ENCODE assay signal across 8 cellular contexts in genomic region chr12:123633379-123634141, GRCh38. TPM values are rescaled to one million over a fixed set of nuclear protein-coding genes. Genes with fewer than 3 reads are reported as not detected.
DNase-seq lines count a peak whose midpoint lies in the region; ATAC-seq and TF ChIP-seq lines count a peak whose summit lies in the region.

EIF2B1 (minus strand) TSS chr12:123633686; CDS start chr12:123633557, 129 bp downstream.
GTF2H3 (plus strand) TSS chr12:123633829; CDS start chr12:123633860, 31 bp downstream.

- H3K36me3 ChIP-seq in osteoblast (ENCODE audit: insufficient read depth, low read length) (peaks cover 26% of the 10 kb centered on the region), thoracic aorta (peaks cover 29% of the 10 kb centered on the region)

- H3K27me3 Mint-ChIP-seq in activated naive CD8-positive, alpha-beta T cell, result no peaks in the 10 kb centered on the region

- H3K4me3 ChIP-seq in osteoblast (ENCODE audit: insufficient read depth, low read length) (peak within 1 kb of the TSS; percentile 98), thoracic aorta (peak within 1 kb of the TSS; percentile 78)

- no peaks in the 10 kb centered on the region for H4K20me1 ChIP-seq in osteoblast (ENCODE audit: insufficient read depth, low read length)

- CTCF ChIA-PET in GM10248 (lab: Yijun Ruan, JAX), result interaction anchor here (0.8 to 1.2 kb wide), 3 partner anchors 11 to 81 kb away, joined by 3 read pairs; no protein-coding TSS in a partner anchor

- H3K9me3 ChIP-seq in osteoblast (ENCODE audit: low read depth, low read length), result no peaks in the 10 kb centered on the region
- no peaks in the 10 kb centered on the region for H3K9me3 ChIP-seq in thoracic aorta

- H3K27me3 ChIP-seq in osteoblast (ENCODE audit: insufficient read depth, low read length), result no peaks in the 10 kb centered on the region
- no peaks in the 10 kb centered on the region for H3K27me3 ChIP-seq in thoracic aorta (replicated peaks; ENCODE audit: insufficient read depth)

- TF ChIP-seq CTCF in GM10248 (IDR thresholded peaks at IDR 0.05; ENCODE audit: control extremely low read depth, extremely low read depth, low read depth, missing control alignments) (no peak), osteoblast (IDR thresholded peaks at IDR 0.05; ENCODE audit: extremely low read depth, low read depth, low read length) (no peak), thoracic aorta (IDR thresholded peaks at IDR 0.05) (no peak)

- DNase-seq in GM10248 (ENCODE audit: extremely low spot score) (peak; percentile 99), NCI-H1105 (lab: John Stamatoyannopoulos, UW) (peak; percentile 96), SKM-1 treated with dmso at 0.1 percent for 144 hours (lab: John Stamatoyannopoulos, UW; ENCODE audit: unreplicated experiment) (peak; percentile 69), glomerular visceral epithelial cell (ENCODE audit: extremely low spot score) (peak; percentile 95), osteoblast (ENCODE audit: insufficient read length, low spot score, missing footprints) (peak; percentile 99), thoracic aorta (ENCODE audit: low spot score) (peak; percentile 89)

- ATAC-seq in HG02623 (IDR thresholded peaks at IDR 0.05; ENCODE audit: unreplicated experiment), result peak; percentile 92
- peak; percentile 93 for ATAC-seq in thoracic aorta (ENCODE audit: insufficient number of reproducible peaks, low FRiP score, low read depth)

- H3K36me3 Mint-ChIP-seq in activated naive CD8-positive, alpha-beta T cell, result peaks cover 5% of the 10 kb centered on the region

- peak within 1 kb of the TSS; percentile 98 for H3K4me3 Mint-ChIP-seq in activated naive CD8-positive, alpha-beta T cell

- peaks cover 15% of the 10 kb centered on the region for H3K4me1 ChIP-seq in osteoblast (ENCODE audit: insufficient read depth, low read length)
- H3K4me1 ChIP-seq in thoracic aorta (ENCODE audit: control insufficient read depth in 1 of 2, low read depth in 2 of 2), result peaks cover 9 to 26% of the 10 kb centered on the region in 2 donors

- peak within 1 kb of the TSS; percentile 99 for H2AFZ ChIP-seq in osteoblast (ENCODE audit: low read length)

- peaks cover 35% of the 10 kb centered on the region for H3K4me1 Mint-ChIP-seq in activated naive CD8-positive, alpha-beta T cell (ENCODE audit: low read depth)

- peak within 1 kb of the TSS; percentile 97 for H3K27ac Mint-ChIP-seq in activated naive CD8-positive, alpha-beta T cell

- H3K79me2 ChIP-seq in osteoblast (ENCODE audit: insufficient read depth, low read length), result peaks cover 53% of the 10 kb centered on the region

- peak within 1 kb of the TSS; percentile 95 for H3K27ac ChIP-seq in osteoblast (ENCODE audit: low read depth, low read length)
- H3K27ac ChIP-seq in thoracic aorta, result peak within 1 kb of the TSS; percentile 62 to 86

- no peaks in the 10 kb centered on the region for H3K9me3 Mint-ChIP-seq in activated naive CD8-positive, alpha-beta T cell (ENCODE audit: low read depth)

- POLR2A ChIA-PET in GM10248 (lab: Yijun Ruan, JAX), result no interaction called here

- peak within 1 kb of the TSS; percentile 98 for H3K4me2 ChIP-seq in osteoblast (ENCODE audit: insufficient read depth, low read length)

RNA-seq across cellular contexts. Expression of gene EIF2B1, which starts in this region (rescaled TPM):
- total RNA-seq in osteoblast, result 32.4 and 32.6 TPM in 2 replicates
- total RNA-seq in thoracic aorta, result 100 to 1,000 TPM; 154 to 177 TPM

RNA-seq across cellular contexts. Expression of gene GTF2H3, which starts in this region (rescaled TPM):
- total RNA-seq in osteoblast, result 35.9 and 38.7 TPM in 2 replicates
- total RNA-seq in thoracic aorta, result 10 to 100 TPM; 17.4 to 29.9 TPM

Comparison
In these comparisons a context has a peak if more than half of its experiments do, and no peak if none do; other contexts are left out.
1. Peak in every context shown above with its lines: DNase-seq, ATAC-seq, H3K4me3 ChIP-seq and H3K27ac ChIP-seq.